1 cellular context compared by ENCODE assay signal in genomic region chr11:11844272-11844671, GRCh38.
TF ChIP-seq lines count a peak whose summit lies in the region.

No MANE protein-coding gene starts in this region.

TF ChIP-seq in GM12878, 131 proteins besides CTCF, POLR2A, EP300 and RAD21:
- no peak for TF ChIP-seq PML (IDR thresholded peaks at IDR 0.05; ENCODE audit: low read length)
- no peak for TF ChIP-seq RFX5 (IDR thresholded peaks at IDR 0.05; ENCODE audit: low read depth, low read length)
- no peak for TF ChIP-seq SPI1 (IDR thresholded peaks at IDR 0.05; ENCODE audit: borderline replicate concordance, insufficient read depth, low read depth, low read length)
- no peak for TF ChIP-seq ELK1 (IDR thresholded peaks at IDR 0.05; ENCODE audit: low read depth, low read length)
- TF ChIP-seq BCL11A (IDR thresholded peaks at IDR 0.05; ENCODE audit: low read depth, low read length): no peak
- no peak for TF ChIP-seq NRF1 (conservative IDR thresholded peaks at IDR 0.05; ENCODE audit: low read depth, low read length)
- TF ChIP-seq BRCA1 (IDR thresholded peaks at IDR 0.05; ENCODE audit: low read depth, low read length): no peak
- TF ChIP-seq SUPT20H (IDR thresholded peaks at IDR 0.05; ENCODE audit: borderline replicate concordance, control insufficient read depth, low read depth, low read length): no peak
- TF ChIP-seq SIX5 (IDR thresholded peaks at IDR 0.05; ENCODE audit: low read depth, low read length, severe bottlenecking): no peak
- TF ChIP-seq ZZZ3 (IDR thresholded peaks at IDR 0.05; ENCODE audit: control insufficient read depth, insufficient read length, low read depth): no peak
